ENCODE assay signal across 22 cellular contexts in the genomic region with DNA sequence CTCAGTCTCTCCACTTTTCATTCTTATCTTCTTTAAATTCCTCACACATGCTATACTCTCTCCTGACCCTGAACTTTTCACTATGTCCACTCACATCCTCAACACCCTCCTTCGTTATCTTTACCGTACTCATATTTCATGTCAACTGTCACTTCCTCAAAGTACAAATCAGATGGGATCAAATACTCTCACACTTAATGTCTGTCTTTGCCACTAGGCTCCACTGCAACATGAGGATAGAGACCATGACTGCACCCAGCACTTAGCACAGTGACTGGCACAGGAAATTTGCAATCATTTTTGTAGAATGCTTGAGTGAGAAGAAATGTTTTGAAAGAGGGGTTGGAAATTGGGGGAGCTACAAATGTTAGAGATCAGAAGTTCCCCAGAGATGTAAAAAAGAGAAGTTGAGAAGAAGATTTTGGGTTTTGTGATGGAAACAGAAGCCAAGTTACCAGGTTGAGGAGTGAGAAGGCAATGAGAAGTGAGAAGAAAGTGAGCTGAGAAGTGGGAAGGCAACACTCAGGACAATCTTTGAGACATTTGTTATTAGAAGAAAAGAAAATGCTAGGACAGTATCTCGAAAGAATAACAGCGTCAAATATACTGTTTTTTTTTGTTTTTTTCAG.
"Had no signal": no experiment of that assay in that cellular context is flagged by ENCODE, and none has a peak within 500 bp of the region (broad histone marks: within the 10 kb centered on the region; RNA-seq: fewer than 3 reads in every experiment).

No MANE protein-coding gene starts in this region.

- DNase-seq: activated CD4-positive, alpha-beta T cell treated with anti-CD3 and anti-CD28 coated beads, Interleukin-2, amount 10 ng/mL, durations not matched to agents 7 days and 5 days; activated CD8-positive, alpha-beta memory T cell treated with anti-CD3 and anti-CD28 coated beads, Interleukin-2, amount 50 U/mL, for 4 hours; activated effector memory CD4-positive, alpha-beta T cell treated with anti-CD3 and anti-CD28 coated beads, Interleukin-2, amount 50 U/mL, for 16 hours; activated T-cell treated with anti-CD3 and anti-CD28 coated beads, Interleukin-2, amount 50 U/mL, for 4 hours; effector CD4-positive, alpha-beta T cell; gastrocnemius medialis; head of caudate nucleus; mesenchymal stem cell; mucosa of descending colon; ovary; psoas muscle; right lobe of liver; small intestine; stimulated activated CD4-positive, alpha-beta T cell treated with anti-CD3 and anti-CD28 coated beads, Interleukin-15, amount 100 ng/mL, for 24 hours; stimulated activated CD4-positive, alpha-beta T cell treated with anti-CD3 and anti-CD28 coated beads, Interleukin-4, amount 100 ng/mL, for 1 hour had no signal

- H3K27me3 ChIP-seq: ascending aorta, gastrocnemius medialis, ovary, right lobe of liver had no signal

- H3K9me3 Mint-ChIP-seq: activated CD4-positive, alpha-beta T cell treated with anti-CD3 and anti-CD28 coated beads, Interleukin-2, amount 10 ng/mL, durations not matched to agents 7 days and 5 days; activated naive CD4-positive, alpha-beta T cell treated with anti-CD3 and anti-CD28 coated beads, Interleukin-2, amount 50 U/mL, for 24 hours; activated T-cell treated with anti-CD3 and anti-CD28 coated beads, Interleukin-2, amount 50 U/mL, for 4 hours; naive thymus-derived CD4-positive, alpha-beta T cell; T-helper 2 cell treated with Interferon-gamma antibody and Interleukin-4, amounts not matched to agents 5 μg/mL and 100 μg/mL, for 36 hours had no signal

- H3K4me3 Mint-ChIP-seq: activated CD4-positive, alpha-beta T cell treated with anti-CD3 and anti-CD28 coated beads, Interleukin-2, amount 10 ng/mL, durations not matched to agents 7 days and 5 days; activated naive CD4-positive, alpha-beta T cell treated with anti-CD3 and anti-CD28 coated beads, Interleukin-2, amount 50 U/mL, for 24 hours; activated T-cell treated with anti-CD3 and anti-CD28 coated beads, Interleukin-2, amount 50 U/mL, for 4 hours; naive thymus-derived CD4-positive, alpha-beta T cell; T-helper 2 cell treated with Interferon-gamma antibody and Interleukin-4, amounts not matched to agents 5 μg/mL and 100 μg/mL, for 36 hours had no signal

- H3K27ac Mint-ChIP-seq: activated CD4-positive, alpha-beta T cell treated with anti-CD3 and anti-CD28 coated beads, Interleukin-2, amount 10 ng/mL, durations not matched to agents 7 days and 5 days; activated naive CD4-positive, alpha-beta T cell treated with anti-CD3 and anti-CD28 coated beads, Interleukin-2, amount 50 U/mL, for 24 hours; naive thymus-derived CD4-positive, alpha-beta T cell; T-helper 2 cell treated with Interferon-gamma antibody and Interleukin-4, amounts not matched to agents 5 μg/mL and 100 μg/mL, for 36 hours had no signal

- H3K4me1 ChIP-seq: ascending aorta, gastrocnemius medialis, psoas muscle, right lobe of liver had no signal

- H3K4me1 Mint-ChIP-seq: activated CD4-positive, alpha-beta T cell treated with anti-CD3 and anti-CD28 coated beads, Interleukin-2, amount 10 ng/mL, durations not matched to agents 7 days and 5 days; activated naive CD4-positive, alpha-beta T cell treated with anti-CD3 and anti-CD28 coated beads, Interleukin-2, amount 50 U/mL, for 24 hours had no signal

- ATAC-seq: activated CD4-positive, CD25-positive, alpha-beta regulatory T cell treated with anti-CD3 and anti-CD28 coated beads, Interleukin-2, amount 50 U/mL, for 24 hours; activated T-cell treated with anti-CD3 and anti-CD28 coated beads, Interleukin-2, amount 50 U/mL, for 4 hours; esophagus mucosa; gastrocnemius medialis; mucosa of descending colon; naive thymus-derived CD4-positive, alpha-beta T cell; psoas muscle; right lobe of liver had no signal

- H3K27me3 Mint-ChIP-seq: activated CD4-positive, alpha-beta T cell treated with anti-CD3 and anti-CD28 coated beads, Interleukin-2, amount 10 ng/mL, durations not matched to agents 7 days and 5 days; activated naive CD4-positive, alpha-beta T cell treated with anti-CD3 and anti-CD28 coated beads, Interleukin-2, amount 50 U/mL, for 24 hours; naive thymus-derived CD4-positive, alpha-beta T cell had no signal

- FAIRE-seq: small intestine had no signal

- H3K4me3 ChIP-seq: ascending aorta, gastrocnemius medialis, mucosa of descending colon, ovary, psoas muscle, right lobe of liver, thoracic aorta had no signal

- H3K27ac ChIP-seq: ascending aorta, gastrocnemius medialis, ovary, psoas muscle, right lobe of liver, thoracic aorta had no signal
